Comparison of ENCODE assay signal across 15 cellular contexts in genomic region chr7:73992104-73992562, GRCh38. TPM values are rescaled to one million over a fixed set of nuclear protein-coding genes. Genes with fewer than 3 reads are reported as not detected.
DNase-seq lines count a peak whose midpoint lies in the region; ATAC-seq and TF ChIP-seq lines count a peak whose summit lies in the region.
"Had no signal": no experiment of that assay in that cellular context is flagged by ENCODE, and none has a peak within 500 bp of the region (broad histone marks: within the 10 kb centered on the region; RNA-seq: fewer than 3 reads in every experiment).

No MANE protein-coding gene starts in this region.

- no peak overlapping the region for H3K18ac ChIP-seq in trophoblast cell (ENCODE audit: low read length)

- no peak overlapping the region for H4K12ac ChIP-seq in trophoblast cell (ENCODE audit: low read depth, low read length)

- H3K9me3 ChIP-seq in trophoblast cell (ENCODE audit: insufficient read depth, low read depth, low read length) = peaks cover 10% of the 10 kb centered on the region

- H3K4ac ChIP-seq in trophoblast cell (ENCODE audit: low read depth, low read length) = no peak overlapping the region

- ATAC-seq in HG03571 (IDR thresholded peaks at IDR 0.05; ENCODE audit: unreplicated experiment) (no peak), HG03432 (IDR thresholded peaks at IDR 0.05; ENCODE audit: unreplicated experiment) (no peak)
- ATAC-seq: A549 had no signal

- H4K91ac ChIP-seq in trophoblast cell (ENCODE audit: low read depth, low read length) = no peak overlapping the region

- no peak overlapping the region for H2AK5ac ChIP-seq in trophoblast cell (ENCODE audit: low read length)

- H3K9ac ChIP-seq in trophoblast cell (ENCODE audit: low read length) = no peak overlapping the region

- H2BK5ac ChIP-seq in trophoblast cell (ENCODE audit: low read depth, low read length, poor library complexity) = no peak overlapping the region

- H3K4me2 ChIP-seq in trophoblast cell (ENCODE audit: low read length) = no peak overlapping the region
- H3K4me2 ChIP-seq: A549 had no signal

- H3K27me3 ChIP-seq in trophoblast cell (ENCODE audit: insufficient read depth, low read length) = no peaks in the 10 kb centered on the region

- H3K14ac ChIP-seq in trophoblast cell (ENCODE audit: low read length) = no peak overlapping the region

- H4K8ac ChIP-seq in trophoblast cell (ENCODE audit: low read depth, low read length) = no peak overlapping the region

- H3K4me1 ChIP-seq in trophoblast cell (ENCODE audit: control insufficient read depth in 1 of 2, insufficient read depth in 2 of 2, low read length in 2 of 2) = peaks cover 0 to 9% of the 10 kb centered on the region in 2 experiments
- H3K4me1 ChIP-seq: A549 had no signal

- H2BK12ac ChIP-seq in trophoblast cell (ENCODE audit: low read length) = no peak overlapping the region

- CTCF ChIA-PET in AG04449 (lab: Yijun Ruan, JAX) = interaction anchor here (1.3 kb wide), 1 partner anchor 13 kb away, joined by 5 read pairs; no protein-coding TSS in a partner anchor

- no peaks in the 10 kb centered on the region for H3K79me1 ChIP-seq in trophoblast cell (ENCODE audit: low read length)

- POLR2A ChIA-PET in AG04449 (lab: Yijun Ruan, JAX) = interaction anchor here (0.6 kb wide), 1 partner anchor 10 kb away, joined by 3 read pairs; no protein-coding TSS in a partner anchor

- H3K23ac ChIP-seq in trophoblast cell (ENCODE audit: low read length) = no peak overlapping the region

- H2AFZ ChIP-seq in trophoblast cell (ENCODE audit: insufficient read depth, low read length, poor library complexity) = no peak overlapping the region

- no peaks in the 10 kb centered on the region for H3K79me2 ChIP-seq in trophoblast cell (ENCODE audit: control insufficient read depth, insufficient read depth, low read length, poor library complexity)

- no peak overlapping the region for H3K4me3 ChIP-seq in AG04449 (ENCODE audit: low read depth, low read length)
- no peak overlapping the region for H3K4me3 ChIP-seq in fibroblast of villous mesenchyme (ENCODE audit: low read depth, low read length)
- H3K4me3 ChIP-seq in trophoblast cell (ENCODE audit: low read depth, low read length) = no peak overlapping the region
- H3K4me3 ChIP-seq: A549 had no signal

- peak; percentile 64 for DNase-seq in AG04449 (ENCODE audit: low read depth, low spot score)
- DNase-seq in T1000 (lab: John Stamatoyannopoulos, UW) = peak; percentile 8
- peak; percentile 82 for DNase-seq in fibroblast of villous mesenchyme (ENCODE audit: low read depth)
- peak; percentile 45 to 70 for DNase-seq in trophoblast cell
- no peak for DNase-seq in MV-4-11 (lab: John Stamatoyannopoulos, UW)
- no peak for DNase-seq in stimulated activated CD4-positive, alpha-beta T cell treated with anti-CD3 and anti-CD28 coated beads, Interleukin-4, amount 100 ng/mL, for 4 hours
- DNase-seq: activated CD4-positive, alpha-beta T cell treated with anti-CD3 and anti-CD28 coated beads for 1 hour; dermis blood vessel endothelial cell; GF-D8; Karpas-422; naive B cell; NCI-H345 had no signal

- H2BK120ac ChIP-seq in trophoblast cell (ENCODE audit: insufficient read depth, low read length, poor library complexity) = no peak overlapping the region

- no peak overlapping the region for H3K27ac ChIP-seq in trophoblast cell (ENCODE audit: low read depth, low read length)
- H3K27ac ChIP-seq: A549 had no signal

- no CpG with 5 or more reads among the region's 18 CpGs for WGBS in trophoblast cell (ENCODE audit: extremely low coverage, insufficient coverage, insufficient read length)

- H3K36me3 ChIP-seq in trophoblast cell (ENCODE audit: control insufficient read depth in 1 of 2, insufficient read depth in 2 of 2, low read length in 2 of 2) = no peaks in the 10 kb centered on the region

- TF ChIP-seq CTCF in AG04449 (IDR thresholded peaks at IDR 0.05; ENCODE audit: insufficient read depth, low read length, missing control alignments) (no peak), fibroblast of villous mesenchyme (IDR thresholded peaks at IDR 0.05; ENCODE audit: insufficient read depth, low read depth, low read length) (no peak)

RNA-seq across cellular contexts. Expression of gene ELN, which starts 35.8 kb away (rescaled TPM):
- under 0.01 and 0.64 TPM in 2 replicates for total RNA-seq in fibroblast of villous mesenchyme
- 3.1 and 3.2 TPM in 2 replicates for polyA plus RNA-seq in trophoblast cell (2013)

Comparison
In these comparisons a context has a peak if more than half of its experiments do, and no peak if none do; other contexts are left out.
1. DNase-seq: peak in AG04449 (single experiment), T1000 (single experiment), fibroblast of villous mesenchyme (single experiment) and trophoblast cell (2 of 2); none in MV-4-11 (single experiment) and stimulated activated CD4-positive, alpha-beta T cell treated with anti-CD3 and anti-CD28 coated beads, Interleukin-4, amount 100 ng/mL, for 4 hours (0 of 2).